Comparison of ENCODE assay signal across 8 cellular contexts in genomic region chr13:33787051-33787591, GRCh38.
DNase-seq lines count a peak whose midpoint lies in the region; ATAC-seq and TF ChIP-seq lines count a peak whose summit lies in the region.

No MANE protein-coding gene starts in this region.

- H3K27me3 ChIP-seq in HL-60 (ENCODE audit: insufficient read depth, poor library complexity, severe bottlenecking) (no peaks in the 10 kb centered on the region), neutrophil (no peaks in the 10 kb centered on the region)

- no peak for DNase-seq in activated naive CD4-positive, alpha-beta T cell (lab: John Stamatoyannopoulos, UW)
- peak in 1 of 2 experiments; percentile 19 for DNase-seq in HL-60 (ENCODE audit: low read depth in 1 of 2, low spot score in 1 of 2)
- DNase-seq in activated naive CD8-positive, alpha-beta T cell treated with anti-CD3 and anti-CD28 coated beads, Interleukin-2, amount 50 U/mL, for 24 hours, result peak; percentile 3
- no peak for DNase-seq in ecto neural progenitor cell (ENCODE audit: low spot score)
- no peak for DNase-seq in NCI-H524 (lab: John Stamatoyannopoulos, UW)
- no peak for DNase-seq in cerebellar nuclear complex (lab: John Stamatoyannopoulos, UW)

- H3K27ac ChIP-seq in HL-60 (replicated peaks), result peak overlapping the region; percentile 46
- H3K27ac ChIP-seq in neutrophil, result peak overlapping the region; percentile 54

- H3K9me3 ChIP-seq in neutrophil, result no peaks in the 10 kb centered on the region

- peaks cover 8% of the 10 kb centered on the region for H3K9me3 Mint-ChIP-seq in activated naive CD4-positive, alpha-beta T cell treated with anti-CD3 and anti-CD28 coated beads, Interleukin-2, amount 50 U/mL, for 24 hours
- peaks cover 5% of the 10 kb centered on the region for H3K9me3 Mint-ChIP-seq in activated naive CD8-positive, alpha-beta T cell treated with anti-CD3 and anti-CD28 coated beads, Interleukin-2, amount 50 U/mL, for 24 hours

- peak; percentile 28 for ATAC-seq in activated naive CD8-positive, alpha-beta T cell treated with anti-CD3 and anti-CD28 coated beads, Interleukin-2, amount 50 U/mL, for 24 hours

- peak overlapping the region; percentile 59 for H3K27ac Mint-ChIP-seq in activated naive CD4-positive, alpha-beta T cell treated with anti-CD3 and anti-CD28 coated beads, Interleukin-2, amount 50 U/mL, for 24 hours
- H3K27ac Mint-ChIP-seq in activated naive CD8-positive, alpha-beta T cell treated with anti-CD3 and anti-CD28 coated beads, Interleukin-2, amount 50 U/mL, for 24 hours, result peak overlapping the region; percentile 69

- H3K36me3 ChIP-seq in neutrophil, result no peaks in the 10 kb centered on the region

- H3K4me3 Mint-ChIP-seq in activated naive CD4-positive, alpha-beta T cell treated with anti-CD3 and anti-CD28 coated beads, Interleukin-2, amount 50 U/mL, for 24 hours, result peak overlapping the region; percentile 76
- H3K4me3 Mint-ChIP-seq in activated naive CD8-positive, alpha-beta T cell treated with anti-CD3 and anti-CD28 coated beads, Interleukin-2, amount 50 U/mL, for 24 hours, result peak overlapping the region; percentile 73

- peaks cover 18% of the 10 kb centered on the region for H3K4me1 Mint-ChIP-seq in activated naive CD4-positive, alpha-beta T cell treated with anti-CD3 and anti-CD28 coated beads, Interleukin-2, amount 50 U/mL, for 24 hours
- H3K4me1 Mint-ChIP-seq in activated naive CD8-positive, alpha-beta T cell treated with anti-CD3 and anti-CD28 coated beads, Interleukin-2, amount 50 U/mL, for 24 hours, result peaks cover 20% of the 10 kb centered on the region

- TF ChIP-seq CTCF in HL-60 (IDR thresholded peaks at IDR 0.05; ENCODE audit: insufficient read depth, low read length) (no peak), neutrophil (IDR thresholded peaks at IDR 0.05) (no peak)

- H3K4me1 ChIP-seq in neutrophil (ENCODE audit: control insufficient read depth in 1 of 2, insufficient read depth in 1 of 2, low read depth in 1 of 2, low read length in 1 of 2), result peaks cover 5 to 11% of the 10 kb centered on the region in 2 experiments

- H3K4me3 ChIP-seq in HL-60 (replicated peaks; ENCODE audit: insufficient read depth, low read length) (peak overlapping the region; percentile 37), neutrophil (ENCODE audit: low read depth in 1 of 2, low read length in 1 of 2) (peak overlapping the region; percentile 58 to 62)

- H3K36me3 Mint-ChIP-seq in activated naive CD4-positive, alpha-beta T cell treated with anti-CD3 and anti-CD28 coated beads, Interleukin-2, amount 50 U/mL, for 24 hours, result peaks cover 2% of the 10 kb centered on the region
- no peaks in the 10 kb centered on the region for H3K36me3 Mint-ChIP-seq in activated naive CD8-positive, alpha-beta T cell treated with anti-CD3 and anti-CD28 coated beads, Interleukin-2, amount 50 U/mL, for 24 hours (ENCODE audit: low read depth)

- no peaks in the 10 kb centered on the region for H3K27me3 Mint-ChIP-seq in activated naive CD4-positive, alpha-beta T cell treated with anti-CD3 and anti-CD28 coated beads, Interleukin-2, amount 50 U/mL, for 24 hours
- H3K27me3 Mint-ChIP-seq in activated naive CD8-positive, alpha-beta T cell treated with anti-CD3 and anti-CD28 coated beads, Interleukin-2, amount 50 U/mL, for 24 hours, result no peaks in the 10 kb centered on the region
